Comparison of ENCODE assay signal across 10 cellular contexts in genomic region chr1:218259800-218260199, GRCh38. TPM values are rescaled to one million over a fixed set of nuclear protein-coding genes. Genes with fewer than 3 reads are reported as not detected.
DNase-seq lines count a peak whose midpoint lies in the region; ATAC-seq and TF ChIP-seq lines count a peak whose summit lies in the region.
"Had no signal": no experiment of that assay in that cellular context is flagged by ENCODE, and none has a peak within 500 bp of the region (broad histone marks: within the 10 kb centered on the region; RNA-seq: fewer than 3 reads in every experiment).

No MANE protein-coding gene starts in this region.

- H3K36me3 ChIP-seq in BE2C = no peaks in the 10 kb centered on the region

- peaks cover 28% of the 10 kb centered on the region for H3K27me3 ChIP-seq in BE2C

- peaks cover 4% of the 10 kb centered on the region for H3K4me1 ChIP-seq in BE2C

- no peaks in the 10 kb centered on the region for H3K9me3 ChIP-seq in BE2C

- TF ChIP-seq CTCF in BE2C (IDR thresholded peaks at IDR 0.05; ENCODE audit: low read depth, low read length) = peak; percentile 53
- TF ChIP-seq CTCF in cardiac fibroblast (IDR thresholded peaks at IDR 0.05; ENCODE audit: low read depth, low read length) = peak; percentile 25

- H3K4me3 ChIP-seq in BE2C (ENCODE audit: low read depth, low read length) = no peak overlapping the region
- no peak overlapping the region for H3K4me3 ChIP-seq in cardiac fibroblast (replicated peaks in 1 of 2; ENCODE audit: low read depth in 2 of 2, low read length in 2 of 2)

- ATAC-seq in GM18907 (IDR thresholded peaks at IDR 0.05; ENCODE audit: unreplicated experiment) (peak; percentile 86), GM21737 (IDR thresholded peaks at IDR 0.05; ENCODE audit: unreplicated experiment) (no peak)

- DNase-seq in BE2C (no peak), HT1080 (ENCODE audit: low read depth) (peak; percentile 25), cardiac fibroblast (ENCODE audit: low read depth in 2 of 2) (peak in 1 of 2 donors; percentile 17), 8988T (no peak), DMS114 treated with DMSO at 0.1 percent for 48 hours (lab: John Stamatoyannopoulos, UW; ENCODE audit: unreplicated experiment) (no peak), CD1c-positive myeloid dendritic cell (ENCODE audit: extremely low spot score) (no peak)
- DNase-seq: stimulated activated CD4-positive, alpha-beta T cell treated with anti-CD3 and anti-CD28 coated beads, Interleukin-4, amount 100 ng/mL, for 24 hours; T-helper 2 cell had no signal

RNA-seq across cellular contexts. Expression of gene RRP15, which starts 25.3 kb away (rescaled TPM):
- 18.8 TPM for polyA plus RNA-seq in BE2C (2012; ENCODE audit: insufficient read depth, insufficient read length, low read depth)
- 9.6 and 15.8 TPM in 2 replicates for total RNA-seq in HT1080 (2014; rRNA removed; shearing (Covaris generic))
- 6.3 and 8.2 TPM in 2 replicates for polyA plus RNA-seq in HT1080 (2015; cell fraction: cytosol; rRNA removed)
- 7.1 and 7.5 TPM in 2 replicates for polyA plus RNA-seq in HT1080 (2015; cell fraction: nucleus; rRNA removed)
